Comparison of ENCODE assay signal across 11 cellular contexts in the genomic region with DNA sequence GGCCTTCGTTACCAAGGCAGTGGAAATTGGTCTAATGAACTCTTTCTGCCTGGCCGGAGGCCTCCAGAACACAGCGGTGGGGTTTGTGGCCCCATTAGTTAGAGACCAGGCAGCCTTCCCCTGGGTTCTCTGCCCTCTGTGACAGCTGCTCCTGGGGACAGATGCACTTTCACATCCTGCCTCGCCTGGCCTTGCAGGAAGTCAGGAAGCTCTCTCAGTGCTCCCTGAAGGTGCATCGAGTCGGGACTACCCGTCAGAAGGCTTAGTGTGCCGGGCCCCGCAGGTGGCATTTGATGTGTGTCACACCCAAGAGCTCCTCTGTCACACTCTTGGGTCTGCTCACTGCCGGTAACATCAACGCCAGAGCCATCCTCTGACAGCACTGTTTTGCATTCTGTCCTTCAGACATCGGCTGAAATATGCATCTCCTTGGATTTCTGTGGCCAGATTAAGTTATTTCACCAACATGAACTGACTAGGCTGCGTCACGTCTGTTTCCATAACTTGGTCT.
DNase-seq lines count a peak whose midpoint lies in the region; ATAC-seq and TF ChIP-seq lines count a peak whose summit lies in the region.
"Had no signal": no experiment of that assay in that cellular context is flagged by ENCODE, and none has a peak within 500 bp of the region (broad histone marks: within the 10 kb centered on the region; RNA-seq: fewer than 3 reads in every experiment).

No MANE protein-coding gene starts in this region.

- TF ChIP-seq CTCF in brain (conservative IDR thresholded peaks at IDR 0.05), result no peak

- intact Hi-C loops in activated CD4-positive, alpha-beta memory T cell treated with anti-CD3 and anti-CD28 coated beads for 36 hours (cut with micrococcal nuclease), result loop anchor here (1.0 to 5.0 kb wide), 9 partner anchors 61 to 815 kb away; a partner anchor contains a TSS

- CTCF ChIA-PET in activated CD4-positive, alpha-beta memory T cell treated with anti-CD3 and anti-CD28 coated beads for 36 hours (lab: Charles Lee), result interaction anchor here (0.8 to 8.9 kb wide), 6 partner anchors 61 to 159 kb away, joined by 3 to 59 read pairs (median 4); a partner anchor contains a TSS

- DNase-seq in activated CD4-positive, alpha-beta memory T cell treated with anti-CD3 and anti-CD28 coated beads for 36 hours, result peak; percentile 85
- peak; percentile 68 for DNase-seq in stimulated activated CD4-positive, alpha-beta T cell treated with anti-CD3 and anti-CD28 coated beads, Interleukin-4, amount 100 ng/mL, for 1 hour
- DNase-seq in DMS79 treated with DMSO at 0.1 percent for 48 hours (lab: John Stamatoyannopoulos, UW), result no peak
- no peak for DNase-seq in kidney glomerular epithelial cell (lab: John Stamatoyannopoulos, UW)
- DNase-seq in DMS153 (lab: John Stamatoyannopoulos, UW), result no peak
- DNase-seq: COR-L47, NCI-H1092, stomach had no signal

- peak overlapping the region; percentile 49 for H3K4me3 Mint-ChIP-seq in activated CD4-positive, alpha-beta memory T cell treated with anti-CD3 and anti-CD28 coated beads for 36 hours
- no peak overlapping the region for H3K4me3 Mint-ChIP-seq in brain

- no peaks in the 10 kb centered on the region for H3K9me3 Mint-ChIP-seq in activated CD4-positive, alpha-beta memory T cell treated with anti-CD3 and anti-CD28 coated beads for 36 hours
- H3K9me3 Mint-ChIP-seq in brain, result no peaks in the 10 kb centered on the region

- POLR2A ChIA-PET in activated CD4-positive, alpha-beta memory T cell treated with anti-CD3 and anti-CD28 coated beads for 36 hours (lab: Charles Lee), result interaction anchor here (0.6 to 3.1 kb wide), 13 partner anchors 12 to 1464 kb away, joined by 3 to 23 read pairs (median 4); no protein-coding TSS in a partner anchor

- H3K27ac Mint-ChIP-seq in activated CD4-positive, alpha-beta memory T cell treated with anti-CD3 and anti-CD28 coated beads for 36 hours, result peak overlapping the region; percentile 97
- H3K27ac Mint-ChIP-seq in brain, result peak overlapping the region in 3 of 5 experiments; percentile 24 to 59 (median 53)

- no peaks in the 10 kb centered on the region for H3K27me3 Mint-ChIP-seq in activated CD4-positive, alpha-beta memory T cell treated with anti-CD3 and anti-CD28 coated beads for 36 hours
- H3K27me3 Mint-ChIP-seq in brain, result no peaks in the 10 kb centered on the region

- ATAC-seq in GM19395 (IDR thresholded peaks at IDR 0.05; ENCODE audit: unreplicated experiment), result peak; percentile 58
- ATAC-seq in esophagus mucosa, result no peak

- H3K4me1 Mint-ChIP-seq in activated CD4-positive, alpha-beta memory T cell treated with anti-CD3 and anti-CD28 coated beads for 36 hours (ENCODE audit: low read depth), result peaks cover 85% of the 10 kb centered on the region
- H3K4me1 Mint-ChIP-seq in brain, result peaks cover 92% of the 10 kb centered on the region

- no peaks in the 10 kb centered on the region for H3K36me3 Mint-ChIP-seq in activated CD4-positive, alpha-beta memory T cell treated with anti-CD3 and anti-CD28 coated beads for 36 hours
- H3K36me3 Mint-ChIP-seq in brain, result no peaks in the 10 kb centered on the region

Comparison
In these comparisons a context has a peak if more than half of its experiments do, and no peak if none do; other contexts are left out.
1. DNase-seq: peak in activated CD4-positive, alpha-beta memory T cell treated with anti-CD3 and anti-CD28 coated beads for 36 hours (single experiment) and stimulated activated CD4-positive, alpha-beta T cell treated with anti-CD3 and anti-CD28 coated beads, Interleukin-4, amount 100 ng/mL, for 1 hour (single experiment); none in DMS79 treated with DMSO at 0.1 percent for 48 hours (single experiment), kidney glomerular epithelial cell (single experiment) and DMS153 (single experiment).